ENCODE assay signal across 1 cellular context in the genomic region with DNA sequence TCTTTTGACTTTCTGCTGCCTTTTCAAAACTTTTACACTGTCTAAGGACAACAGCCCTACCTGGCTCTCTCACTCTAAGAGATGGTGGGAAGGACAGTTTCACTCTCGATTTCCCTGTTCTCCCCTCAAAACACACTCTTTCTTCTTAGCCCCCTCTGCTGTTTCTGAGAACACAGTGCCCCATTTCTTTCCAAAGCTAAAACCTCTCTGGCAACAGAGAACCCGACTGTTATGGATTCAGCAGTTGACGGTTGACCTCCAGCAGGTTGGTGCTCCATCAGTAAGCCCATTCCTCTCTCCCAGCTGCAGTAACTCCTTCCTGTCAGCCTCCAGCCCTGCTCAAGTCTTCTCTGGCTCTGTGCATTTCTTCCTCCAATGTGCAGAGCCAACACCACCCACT.
TF ChIP-seq lines count a peak whose summit lies in the region.

No MANE protein-coding gene starts in this region.

TF ChIP-seq in GM12878, 131 proteins besides CTCF, POLR2A, EP300 and RAD21 (continued from another document):
- TF ChIP-seq, protein P1, sequence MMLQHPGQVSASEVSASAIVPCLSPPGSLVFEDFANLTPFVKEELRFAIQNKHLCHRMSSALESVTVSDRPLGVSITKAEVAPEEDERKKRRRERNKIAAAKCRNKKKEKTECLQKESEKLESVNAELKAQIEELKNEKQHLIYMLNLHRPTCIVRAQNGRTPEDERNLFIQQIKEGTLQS (IDR thresholded peaks at IDR 0.05; ENCODE audit: borderline replicate concordance, extremely low read depth, low read depth, low read length), result no peak
- TF ChIP-seq CHD1 (IDR thresholded peaks at IDR 0.05; ENCODE audit: low read depth, low read length), result no peak
- no peak for TF ChIP-seq TBL1XR1 (IDR thresholded peaks at IDR 0.05; ENCODE audit: low read depth, low read length)
- TF ChIP-seq, protein P2, sequence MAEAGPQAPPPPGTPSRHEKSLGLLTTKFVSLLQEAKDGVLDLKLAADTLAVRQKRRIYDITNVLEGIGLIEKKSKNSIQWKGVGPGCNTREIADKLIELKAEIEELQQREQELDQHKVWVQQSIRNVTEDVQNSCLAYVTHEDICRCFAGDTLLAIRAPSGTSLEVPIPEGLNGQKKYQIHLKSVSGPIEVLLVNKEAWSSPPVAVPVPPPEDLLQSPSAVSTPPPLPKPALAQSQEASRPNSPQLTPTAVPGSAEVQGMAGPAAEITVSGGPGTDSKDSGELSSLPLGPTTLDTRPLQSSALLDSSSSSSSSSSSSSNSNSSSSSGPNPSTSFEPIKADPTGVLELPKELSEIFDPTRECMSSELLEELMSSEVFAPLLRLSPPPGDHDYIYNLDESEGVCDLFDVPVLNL (IDR thresholded peaks at IDR 0.05; ENCODE audit: low read depth, low read length), result no peak
